In the genomic region with DNA sequence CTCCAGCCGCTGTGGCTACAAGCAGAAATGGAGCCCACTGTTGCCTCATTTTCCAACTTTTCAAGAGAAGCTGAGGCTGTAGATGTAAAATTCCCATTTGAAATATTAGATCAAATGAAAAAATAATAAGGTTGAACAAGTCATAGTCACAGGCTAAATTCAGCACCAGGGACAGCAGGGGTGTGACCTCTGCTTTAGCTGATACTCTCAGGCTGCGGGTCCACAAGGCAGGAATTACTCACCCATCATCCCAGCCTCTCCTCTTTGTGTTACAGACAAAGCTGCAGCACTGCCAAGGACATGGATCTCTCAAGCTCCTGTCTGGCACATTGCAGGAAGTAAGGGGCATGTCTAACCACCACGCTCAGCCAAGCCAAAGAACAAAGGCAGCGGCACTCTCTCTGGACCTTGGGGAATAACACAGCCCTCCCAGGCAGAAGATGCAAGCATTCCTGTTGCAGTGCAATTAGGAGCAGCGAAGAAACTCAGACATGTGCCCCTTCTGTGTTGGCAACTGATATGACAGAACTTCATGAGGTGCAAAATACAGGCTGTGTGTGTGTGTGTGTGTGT, we compare ENCODE assay signal across 2 cellular contexts.
TF ChIP-seq lines count a peak whose summit lies in the region.

No MANE protein-coding gene starts in this region.

TF ChIP-seq in GM23338, 12 proteins besides CTCF, POLR2A, EP300 and RAD21 (continued from another document):
- TF ChIP-seq, protein P1, sequence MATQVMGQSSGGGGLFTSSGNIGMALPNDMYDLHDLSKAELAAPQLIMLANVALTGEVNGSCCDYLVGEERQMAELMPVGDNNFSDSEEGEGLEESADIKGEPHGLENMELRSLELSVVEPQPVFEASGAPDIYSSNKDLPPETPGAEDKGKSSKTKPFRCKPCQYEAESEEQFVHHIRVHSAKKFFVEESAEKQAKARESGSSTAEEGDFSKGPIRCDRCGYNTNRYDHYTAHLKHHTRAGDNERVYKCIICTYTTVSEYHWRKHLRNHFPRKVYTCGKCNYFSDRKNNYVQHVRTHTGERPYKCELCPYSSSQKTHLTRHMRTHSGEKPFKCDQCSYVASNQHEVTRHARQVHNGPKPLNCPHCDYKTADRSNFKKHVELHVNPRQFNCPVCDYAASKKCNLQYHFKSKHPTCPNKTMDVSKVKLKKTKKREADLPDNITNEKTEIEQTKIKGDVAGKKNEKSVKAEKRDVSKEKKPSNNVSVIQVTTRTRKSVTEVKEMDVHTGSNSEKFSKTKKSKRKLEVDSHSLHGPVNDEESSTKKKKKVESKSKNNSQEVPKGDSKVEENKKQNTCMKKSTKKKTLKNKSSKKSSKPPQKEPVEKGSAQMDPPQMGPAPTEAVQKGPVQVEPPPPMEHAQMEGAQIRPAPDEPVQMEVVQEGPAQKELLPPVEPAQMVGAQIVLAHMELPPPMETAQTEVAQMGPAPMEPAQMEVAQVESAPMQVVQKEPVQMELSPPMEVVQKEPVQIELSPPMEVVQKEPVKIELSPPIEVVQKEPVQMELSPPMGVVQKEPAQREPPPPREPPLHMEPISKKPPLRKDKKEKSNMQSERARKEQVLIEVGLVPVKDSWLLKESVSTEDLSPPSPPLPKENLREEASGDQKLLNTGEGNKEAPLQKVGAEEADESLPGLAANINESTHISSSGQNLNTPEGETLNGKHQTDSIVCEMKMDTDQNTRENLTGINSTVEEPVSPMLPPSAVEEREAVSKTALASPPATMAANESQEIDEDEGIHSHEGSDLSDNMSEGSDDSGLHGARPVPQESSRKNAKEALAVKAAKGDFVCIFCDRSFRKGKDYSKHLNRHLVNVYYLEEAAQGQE (IDR thresholded peaks at IDR 0.05; ENCODE audit: unreplicated experiment) = peak; percentile 83

TF ChIP-seq in neural cell, 6 proteins besides CTCF, POLR2A, EP300 and RAD21 (continued from another document):
- TF ChIP-seq, protein P1 (IDR thresholded peaks at IDR 0.05; ENCODE audit: borderline replicate concordance) = peak; percentile 65
- TF ChIP-seq EZH2 (IDR thresholded peaks at IDR 0.05; ENCODE audit: borderline replicate concordance, insufficient read depth, low read length, poor library complexity, severe bottlenecking) = no peak
